13 cellular contexts compared by ENCODE assay signal in the genomic region with DNA sequence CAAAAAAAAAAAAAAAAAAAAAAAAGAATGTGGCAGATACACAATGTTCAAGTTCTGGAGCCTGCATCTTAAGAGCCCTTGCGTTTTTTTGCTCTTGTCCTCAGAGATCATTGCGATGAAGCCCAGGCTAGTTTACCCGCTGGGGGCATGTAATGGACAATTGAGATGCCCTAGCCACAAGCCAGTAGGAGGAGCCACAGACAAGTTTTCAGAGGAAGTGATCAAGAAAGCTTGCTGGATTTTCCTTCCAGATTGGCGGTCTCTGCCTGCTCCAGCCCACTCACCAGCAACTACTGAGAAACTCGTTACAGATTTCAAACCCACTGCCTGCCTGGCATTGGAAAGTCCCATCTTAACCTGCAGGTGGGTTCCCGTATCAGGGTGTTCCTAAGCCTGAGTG.
DNase-seq lines count a peak whose midpoint lies in the region; ATAC-seq, FAIRE-seq and TF ChIP-seq lines count a peak whose summit lies in the region.
"Had no signal": no experiment of that assay in that cellular context is flagged by ENCODE, and none has a peak within 500 bp of the region (broad histone marks: within the 10 kb centered on the region; RNA-seq: fewer than 3 reads in every experiment).

No MANE protein-coding gene starts in this region.

- POLR2A ChIA-PET in H1 (lab: Charles Lee; ENCODE audit: partially characterized antibody) = no interaction called here

- TF ChIP-seq EP300 in H1 (IDR thresholded peaks at IDR 0.05; ENCODE audit: borderline replicate concordance in 1 of 2, low read depth in 2 of 2, low read length in 2 of 2) = no peak

- no peaks in the 10 kb centered on the region for H3K79me1 ChIP-seq in H1 (ENCODE audit: low read depth, low read length)

- no peak overlapping the region for H3K9ac ChIP-seq in H1 (replicated peaks in 1 of 4; ENCODE audit: extremely low read depth in 1 of 4, low read depth in 3 of 4, low read length in 3 of 4)
- H3K9ac ChIP-seq: BLaER1 treated with 17β-estradiol and CSF1 and Interleukin-3, amounts not matched to agents 10 nM and 100 nM had no signal

- CTCF ChIA-PET in H1 (lab: Charles Lee; ENCODE audit: partially characterized antibody) = interaction anchor here (0.6 to 2.2 kb wide), 12 partner anchors 9 to 414 kb away, joined by 3 to 5 read pairs (median 3); no protein-coding TSS in a partner anchor

- no peak overlapping the region for H2AK5ac ChIP-seq in H1 (ENCODE audit: low read depth, low read length)

- no peak overlapping the region for H3K4me2 ChIP-seq in H1 (ENCODE audit: insufficient read depth in 1 of 2, low read depth in 2 of 2, low read length in 2 of 2)
- H3K4me2 ChIP-seq: BLaER1 treated with 17β-estradiol and CSF1 and Interleukin-3, amounts not matched to agents 10 nM and 100 nM had no signal

- H2BK5ac ChIP-seq in H1 (ENCODE audit: low read depth, low read length) = no peak overlapping the region

- no peak overlapping the region for H2BK15ac ChIP-seq in H1 (ENCODE audit: low read length)

- H3K27me3 ChIP-seq in H1 (replicated peaks in 1 of 4; ENCODE audit: control insufficient read depth in 3 of 4, extremely low read depth in 1 of 4, insufficient read depth in 3 of 4, low read length in 3 of 4) = no peaks in the 10 kb centered on the region
- H3K27me3 ChIP-seq: BLaER1 treated with 17β-estradiol and CSF1 and Interleukin-3, amounts not matched to agents 10 nM and 100 nM; right atrium auricular region; thyroid gland had no signal

- no peaks in the 10 kb centered on the region for H3K9me3 ChIP-seq in H1 (ENCODE audit: insufficient read depth in 2 of 2, low read depth in 1 of 2, low read length in 1 of 2)
- H3K9me3 ChIP-seq: BLaER1 treated with 17β-estradiol and CSF1 and Interleukin-3, amounts not matched to agents 10 nM and 100 nM; right atrium auricular region; thyroid gland had no signal

- no peak overlapping the region for H4K91ac ChIP-seq in H1 (replicated peaks; ENCODE audit: insufficient read length, low read length)

- WGBS in H1 (ENCODE audit: extremely low coverage in 1 of 2, insufficient coverage in 1 of 2, insufficient read length in 1 of 2, insufficient replicate concordance in 2 of 2, low coverage in 1 of 2, low lambda C conversion rate in 2 of 2, missing lambda C conversion rate in 1 of 2), 2 experiments = 81% methylated on average over 6 of the region's 6 CpGs; no CpG with 5 or more reads in 1 of the 2 experiments

- H2AFZ ChIP-seq in H1 (ENCODE audit: low read length) = no peak overlapping the region

- no peak for ATAC-seq in HG02852 (IDR thresholded peaks at IDR 0.05; ENCODE audit: unreplicated experiment)
- no peak for ATAC-seq in GM18517 (IDR thresholded peaks at IDR 0.05; ENCODE audit: unreplicated experiment)
- no peak for ATAC-seq in GM21717 (IDR thresholded peaks at IDR 0.05; ENCODE audit: unreplicated experiment)
- no peak for ATAC-seq in HG02642 (IDR thresholded peaks at IDR 0.05; ENCODE audit: poor library complexity, unreplicated experiment)

- no peak overlapping the region for H3K4me3 ChIP-seq in H1 (ENCODE audit: extremely low read depth in 1 of 4, insufficient read depth in 2 of 4, low read depth in 3 of 4, low read length in 4 of 4)
- H3K4me3 ChIP-seq: BLaER1 treated with 17β-estradiol and CSF1 and Interleukin-3, amounts not matched to agents 10 nM and 100 nM; right atrium auricular region; thyroid gland had no signal

- H3K79me2 ChIP-seq in H1 (ENCODE audit: control insufficient read depth in 1 of 2, insufficient read depth in 2 of 2, low read length in 2 of 2) = no peaks in the 10 kb centered on the region

- no peak overlapping the region for H3K4ac ChIP-seq in H1 (replicated peaks; ENCODE audit: insufficient read length, low read depth, low read length)

- H3K23me2 ChIP-seq in H1 (ENCODE audit: low read depth, low read length) = peaks cover 3% of the 10 kb centered on the region; the same call in 1 of the 2 replicates

- DNase-seq in A172 (ENCODE audit: low spot score) = peak; percentile 5
- peak; percentile 3 for DNase-seq in GM04504 (ENCODE audit: low read depth)
- DNase-seq in NCI-H82 (lab: John Stamatoyannopoulos, UW) = peak; percentile 15
- peak in 1 of 2 experiments; percentile 53 for DNase-seq in H1 (ENCODE audit: low read depth in 1 of 2, low spot score in 2 of 2)
- DNase-seq: NCI-H1436 treated with DMSO at 0.1 percent for 48 hours, thyroid gland had no signal

- peak; percentile 26 to 68 (median 67) for TF ChIP-seq CTCF in H1 (IDR thresholded peaks at IDR 0.05; ENCODE audit: control extremely low read depth in 1 of 3, insufficient read depth in 1 of 3, low read depth in 1 of 3, low read length in 3 of 3)

- H4K20me1 ChIP-seq in H1 (replicated peaks in 1 of 2; ENCODE audit: control insufficient read depth in 1 of 2, insufficient read depth in 2 of 2, low read length in 2 of 2) = no peaks in the 10 kb centered on the region
- H4K20me1 ChIP-seq: BLaER1 treated with 17β-estradiol and CSF1 and Interleukin-3, amounts not matched to agents 10 nM and 100 nM had no signal

- H4K8ac ChIP-seq in H1 (ENCODE audit: extremely low read depth, insufficient read depth, low read length) = no peak overlapping the region

- no peaks in the 10 kb centered on the region for H3K36me3 ChIP-seq in H1 (ENCODE audit: control insufficient read depth in 2 of 4, insufficient read depth in 4 of 4, low read length in 3 of 4)
- H3K36me3 ChIP-seq: BLaER1 treated with 17β-estradiol and CSF1 and Interleukin-3, amounts not matched to agents 10 nM and 100 nM; right atrium auricular region; thyroid gland had no signal

- H3K56ac ChIP-seq in H1 (replicated peaks; ENCODE audit: insufficient read length, low read depth, low read length) = no peak overlapping the region

- no peak overlapping the region for H3K14ac ChIP-seq in H1 (ENCODE audit: insufficient read length)

- H3K4me1 ChIP-seq in H1 (replicated peaks in 1 of 4; ENCODE audit: control insufficient read depth in 3 of 4, insufficient read depth in 4 of 4, low read length in 3 of 4) = no peaks in the 10 kb centered on the region
- H3K4me1 ChIP-seq: BLaER1 treated with 17β-estradiol and CSF1 and Interleukin-3, amounts not matched to agents 10 nM and 100 nM; right atrium auricular region; thyroid gland had no signal

- no peak overlapping the region for H2BK12ac ChIP-seq in H1 (ENCODE audit: low read depth, low read length)

- no peak overlapping the region for H3K27ac ChIP-seq in H1 (ENCODE audit: low read depth, low read length)
- H3K27ac ChIP-seq: BLaER1 treated with 17β-estradiol and CSF1 and Interleukin-3, amounts not matched to agents 10 nM and 100 nM; right atrium auricular region; thyroid gland had no signal

- no peak overlapping the region for H4K5ac ChIP-seq in H1 (ENCODE audit: insufficient read length, low read depth, low read length)

- H2BK120ac ChIP-seq in H1 (replicated peaks; ENCODE audit: low read depth, low read length) = no peak overlapping the region

- H2BK20ac ChIP-seq in H1 (ENCODE audit: low read length) = no peak overlapping the region

- no peak for TF ChIP-seq POLR2A in H1 (IDR thresholded peaks at IDR 0.05; ENCODE audit: control extremely low read depth in 1 of 2, low read depth in 2 of 2, low read length in 2 of 2)

- no peak overlapping the region for H3K18ac ChIP-seq in H1 (ENCODE audit: extremely low read depth, low read length)

- TF ChIP-seq RAD21 in H1 (IDR thresholded peaks at IDR 0.05 in 1 of 2, conservative IDR thresholded peaks at IDR 0.05 in 1 of 2; ENCODE audit: low read depth in 2 of 2, low read length in 2 of 2) = peak; percentile 79 to 85

- peak; percentile 57 for FAIRE-seq in H1 (lab: Jason Lieb, UNC)
- FAIRE-seq: endometrium had no signal

- H3K23ac ChIP-seq in H1 (ENCODE audit: insufficient read length) = no peak overlapping the region

TF ChIP-seq in H1, 55 proteins besides CTCF, POLR2A, EP300 and RAD21:
- TF ChIP-seq CREB1 (IDR thresholded peaks at IDR 0.05) = no peak
- TF ChIP-seq SUZ12 (IDR thresholded peaks at IDR 0.05; ENCODE audit: low read length) = no peak
- no peak for TF ChIP-seq RFX5 (IDR thresholded peaks at IDR 0.05; ENCODE audit: borderline replicate concordance, low read depth, low read length)
- TF ChIP-seq BCL11A (IDR thresholded peaks at IDR 0.05; ENCODE audit: low read depth in 2 of 2, low read length in 2 of 2) = no peak
- TF ChIP-seq KDM5A (IDR thresholded peaks at IDR 0.05; ENCODE audit: low read length) = no peak
- no peak for TF ChIP-seq CHD2 (IDR thresholded peaks at IDR 0.05; ENCODE audit: low read length)
- no peak for TF ChIP-seq TEAD4 (IDR thresholded peaks at IDR 0.05; ENCODE audit: low read depth, low read length)
- TF ChIP-seq CBX5 (IDR thresholded peaks at IDR 0.05; ENCODE audit: low read depth, low read length) = no peak
- TF ChIP-seq GTF2F1 (IDR thresholded peaks at IDR 0.05; ENCODE audit: borderline replicate concordance, low read depth, low read length) = no peak
- no peak for TF ChIP-seq KDM1A (IDR thresholded peaks at IDR 0.05; ENCODE audit: borderline replicate concordance, low read length)
- no peak for TF ChIP-seq BACH1 (IDR thresholded peaks at IDR 0.05; ENCODE audit: low read length)
- TF ChIP-seq SIX5 (IDR thresholded peaks at IDR 0.05; ENCODE audit: low read depth, low read length) = no peak
- TF ChIP-seq SIRT6 (IDR thresholded peaks at IDR 0.05; ENCODE audit: low read length) = no peak
- no peak for TF ChIP-seq RNF2 (IDR thresholded peaks at IDR 0.05; ENCODE audit: borderline replicate concordance, low read depth, low read length, missing control alignments, poor library complexity, severe bottlenecking)
- no peak for TF ChIP-seq CTBP2 (IDR thresholded peaks at IDR 0.05; ENCODE audit: borderline replicate concordance, insufficient read depth, insufficient read length, low read length)
- no peak for TF ChIP-seq GABPA (IDR thresholded peaks at IDR 0.05; ENCODE audit: borderline replicate concordance, insufficient read depth, low read length)
- no peak for TF ChIP-seq ATF2 (IDR thresholded peaks at IDR 0.05; ENCODE audit: low read length)
- no peak for TF ChIP-seq FOSL1 (IDR thresholded peaks at IDR 0.05; ENCODE audit: insufficient read depth, low read depth, low read length)
